2 cellular contexts compared by ENCODE assay signal in the genomic region with DNA sequence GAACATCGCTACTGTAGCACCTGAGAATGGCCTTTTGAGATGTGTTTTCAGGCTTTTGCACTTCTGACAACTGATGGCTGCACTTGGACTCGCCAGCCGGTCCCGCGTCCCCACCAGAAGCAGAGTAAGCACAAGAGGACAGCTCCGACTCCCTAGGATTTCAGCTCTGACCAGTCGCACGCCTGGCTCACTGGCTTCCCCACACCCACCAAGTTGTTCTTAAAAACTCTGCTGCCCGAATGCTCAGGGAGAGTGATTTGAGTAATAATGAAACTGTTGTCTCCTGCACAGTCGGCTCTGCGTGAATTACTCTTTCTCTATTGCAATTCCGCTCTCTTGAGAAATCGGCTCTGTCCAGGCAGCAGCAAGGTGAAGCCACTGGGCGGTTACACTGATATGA.
TF ChIP-seq lines count a peak whose summit lies in the region.

No MANE protein-coding gene starts in this region.

TF ChIP-seq in GM23338, 12 proteins besides CTCF, POLR2A, EP300 and RAD21:
- TF ChIP-seq NANOG (IDR thresholded peaks at IDR 0.05; ENCODE audit: borderline replicate concordance) = no peak
- no peak; the same call in 1 of the 2 replicates for TF ChIP-seq POLR2AphosphoS5 (IDR thresholded peaks at IDR 0.05; ENCODE audit: low read depth)
- TF ChIP-seq ZNF462 (CRISPR knock-in tag; IDR thresholded peaks at IDR 0.05) = no peak
- no peak for TF ChIP-seq ETS1 (IDR thresholded peaks at IDR 0.05)
- TF ChIP-seq EZH2phosphoT487 (IDR thresholded peaks at IDR 0.05; ENCODE audit: unreplicated experiment) = no peak
- no peak for TF ChIP-seq ZNF331 (CRISPR knock-in tag; IDR thresholded peaks at IDR 0.05; ENCODE audit: low read depth)

TF ChIP-seq in K562, 482 proteins besides CTCF, POLR2A, EP300 and RAD21:
- no peak for TF ChIP-seq E2F5 (CRISPR knock-in tag; IDR thresholded peaks at IDR 0.05)
- TF ChIP-seq ZNF764 (CRISPR knock-in tag; IDR thresholded peaks at IDR 0.05; ENCODE audit: low read depth) = no peak
- no peak for TF ChIP-seq DPF2 (IDR thresholded peaks at IDR 0.05)
- TF ChIP-seq ZNF184 (CRISPR knock-in tag; IDR thresholded peaks at IDR 0.05) = 0 out of 2 replicates have a peak, but pooled peaks have one; percentile 48
- no peak for TF ChIP-seq BRF1 (IDR thresholded peaks at IDR 0.05; ENCODE audit: borderline replicate concordance, extremely low read depth, insufficient read length)
